9 cellular contexts compared by ENCODE assay signal in the genomic region with DNA sequence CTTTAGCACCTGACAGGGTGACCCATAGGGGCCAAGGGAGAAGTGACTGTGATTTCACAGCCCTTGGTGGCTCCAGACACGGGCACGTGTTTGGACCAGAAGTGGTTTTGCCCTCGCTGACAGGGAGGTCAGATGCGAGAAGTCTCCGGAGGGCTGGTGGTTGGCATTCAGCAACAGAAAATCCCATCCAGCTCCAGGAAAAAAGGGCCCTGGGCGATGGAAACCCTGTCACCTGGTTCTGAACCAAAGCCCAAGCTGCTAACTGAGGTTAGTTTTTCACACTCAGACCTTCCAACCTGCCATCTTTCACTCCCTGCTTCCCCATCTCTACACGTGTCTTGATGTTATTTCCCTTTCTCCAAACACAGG.
DNase-seq lines count a peak whose midpoint lies in the region; ATAC-seq and TF ChIP-seq lines count a peak whose summit lies in the region.
"Had no signal": no experiment of that assay in that cellular context is flagged by ENCODE, and none has a peak within 500 bp of the region (broad histone marks: within the 10 kb centered on the region; RNA-seq: fewer than 3 reads in every experiment).

No MANE protein-coding gene starts in this region.

- H3K36me3 ChIP-seq in GM23248 (ENCODE audit: low read depth) (no peaks in the 10 kb centered on the region), OCI-LY3 (replicated peaks; ENCODE audit: low read depth, low read length) (no peaks in the 10 kb centered on the region), stomach (no peaks in the 10 kb centered on the region)

- peak overlapping the region; percentile 94 for H3K4me3 ChIP-seq in GM23248
- peak overlapping the region; percentile 38 for H3K4me3 ChIP-seq in OCI-LY3 (ENCODE audit: low read length)
- peak overlapping the region in 2 of 4 donors; percentile 32 to 40 for H3K4me3 ChIP-seq in stomach

- intact Hi-C loops in stomach (cut with DNase I; ENCODE audit: low total_unique reads): no loop called here

- ATAC-seq in HG03135 (IDR thresholded peaks at IDR 0.05; ENCODE audit: unreplicated experiment): no peak
- no peak for ATAC-seq in HG03108 (IDR thresholded peaks at IDR 0.05; ENCODE audit: unreplicated experiment)

- H3K9me2 ChIP-seq in GM23248 (ENCODE audit: insufficient read depth): no peaks in the 10 kb centered on the region

- DNase-seq in GM23248 (no peak), hepatic stellate cell (ENCODE audit: low spot score) (peak; percentile 2), stomach (no peak), KG1 (lab: John Stamatoyannopoulos, UW) (no peak)
- DNase-seq in stimulated activated CD4-positive, alpha-beta T cell treated with anti-CD3 and anti-CD28 coated beads, Interleukin-4, amount 100 ng/mL, for 24 hours: no peak
- DNase-seq: activated naive CD4-positive, alpha-beta T cell treated with anti-CD3 and anti-CD28 coated beads, Interleukin-2, amount 50 U/mL, for 16 hours had no signal

- in situ Hi-C loops in GM23248 (cut with MboI): no loop called here

- peaks cover 28% of the 10 kb centered on the region for H3K4me1 ChIP-seq in GM23248 (ENCODE audit: insufficient read depth)
- H3K4me1 ChIP-seq in OCI-LY3 (ENCODE audit: low read length): peaks cover 20% of the 10 kb centered on the region
- H3K4me1 ChIP-seq in stomach: peaks cover 0 to 28% (median 12%) of the 10 kb centered on the region in 4 donors

- H2AFZ ChIP-seq in GM23248: peak overlapping the region; percentile 29
- H2AFZ ChIP-seq in OCI-LY3 (ENCODE audit: low read depth, low read length): peak overlapping the region; percentile 87

- 30 to 32% methylated on average over 7 of the region's 7 CpGs for WGBS in GM23248 (ENCODE audit: low coverage in 1 of 2, low lambda C conversion rate in 2 of 2, missing lambda C conversion rate in 2 of 2), 2 experiments
- WGBS in stomach, 5 donors: 44 to 56% (median 49%) methylated on average over 7 of the region's 7 CpGs

- no peak for TF ChIP-seq POLR2A in stomach (IDR thresholded peaks at IDR 0.05)

- no peak for TF ChIP-seq EP300 in stomach (IDR thresholded peaks at IDR 0.05)

- H3F3A ChIP-seq in GM23248 (ENCODE audit: insufficient read depth): peaks cover 24% of the 10 kb centered on the region

- H3K79me2 ChIP-seq in GM23248 (ENCODE audit: insufficient read depth): peaks cover 32% of the 10 kb centered on the region
- H3K79me2 ChIP-seq in OCI-LY3 (ENCODE audit: low read length): no peaks in the 10 kb centered on the region

- H3K4me2 ChIP-seq in GM23248 (ENCODE audit: unreplicated experiment) (peak overlapping the region; percentile 45), OCI-LY3 (ENCODE audit: low read length) (peak overlapping the region; percentile 65)

- peak overlapping the region; percentile 96 for H3K9ac ChIP-seq in GM23248
- peak overlapping the region; percentile 39 for H3K9ac ChIP-seq in OCI-LY3 (ENCODE audit: low read length)

- H3K27ac ChIP-seq in GM23248 (peak overlapping the region; percentile 93), OCI-LY3 (ENCODE audit: low read length) (no peak overlapping the region), stomach (peak overlapping the region in 4 of 5 donors; percentile 63 to 85 (median 83))

- H3K9me3 ChIP-seq in GM23248 (ENCODE audit: low read depth) (no peaks in the 10 kb centered on the region), OCI-LY3 (ENCODE audit: insufficient read depth, low read length) (no peaks in the 10 kb centered on the region), stomach (no peaks in the 10 kb centered on the region)

- H3K27me3 ChIP-seq in GM23248 (replicated peaks; ENCODE audit: insufficient read depth) (no peaks in the 10 kb centered on the region), OCI-LY3 (ENCODE audit: low read depth, low read length) (peaks cover 13% of the 10 kb centered on the region; the same call in 1 of the 2 replicates), stomach (no peaks in the 10 kb centered on the region)

- H4K20me1 ChIP-seq in GM23248 (ENCODE audit: insufficient read depth): no peaks in the 10 kb centered on the region
- no peaks in the 10 kb centered on the region for H4K20me1 ChIP-seq in OCI-LY3 (ENCODE audit: insufficient read depth, low read length)

- no peak for TF ChIP-seq CTCF in OCI-LY3 (IDR thresholded peaks at IDR 0.05; ENCODE audit: low read depth, low read length)
- no peak for TF ChIP-seq CTCF in stomach (IDR thresholded peaks at IDR 0.05)
